ENCODE assay signal across 10 cellular contexts in genomic region chr22:50303515-50303847, GRCh38. TPM values are rescaled to one million over a fixed set of nuclear protein-coding genes. Genes with fewer than 3 reads are reported as not detected.
A peak's percentile ranks its signal among the peaks of the same experiment; 100 is the strongest.
DNase-seq lines count a peak whose midpoint lies in the region; TF ChIP-seq lines count a peak whose summit lies in the region.
"Had no signal": no experiment of that assay in that cellular context is flagged by ENCODE, and none has a peak within 500 bp of the region (broad histone marks: within the 10 kb centered on the region; RNA-seq: fewer than 3 reads in every experiment).

No MANE protein-coding gene starts in this region.

- no peaks in the 10 kb centered on the region for H3K27me3 ChIP-seq in NT2/D1 (ENCODE audit: insufficient read depth, insufficient read length)

- H3K9me3 Mint-ChIP-seq in dendritic cell treated with granulocyte-macrophage colony-stimulating factor and Interleukin-4, amounts not matched to agents 40 ng/mL and 50 ng/mL, for 4 days = no peaks in the 10 kb centered on the region
- H3K9me3 Mint-ChIP-seq in type B pancreatic cell = no peaks in the 10 kb centered on the region

- peaks cover 17% of the 10 kb centered on the region for H3K36me3 ChIP-seq in NT2/D1 (ENCODE audit: insufficient read depth, insufficient read length, low read length)

- peak overlapping the region; percentile 77 for H3K4me3 Mint-ChIP-seq in dendritic cell treated with granulocyte-macrophage colony-stimulating factor and Interleukin-4, amounts not matched to agents 40 ng/mL and 50 ng/mL, for 4 days
- H3K4me3 Mint-ChIP-seq in type B pancreatic cell = peak overlapping the region; percentile 87

- no peaks in the 10 kb centered on the region for H3K9me3 ChIP-seq in NT2/D1 (ENCODE audit: insufficient read depth, low read length)

- DNase-seq in NT2/D1 (ENCODE audit: low read depth, low spot score) (no peak), myocyte (ENCODE audit: low read depth) (peak; percentile 36), type B pancreatic cell (ENCODE audit: extremely low spot score, unreplicated experiment) (no peak), activated gamma-delta T cell (lab: John Stamatoyannopoulos, UW) (no peak)
- no peak for DNase-seq in stimulated activated CD4-positive, alpha-beta T cell treated with anti-CD3 and anti-CD28 coated beads, Interleukin-15, amount 100 ng/mL, for 24 hours
- DNase-seq in activated effector memory CD4-positive, alpha-beta T cell treated with Interleukin-2 at 50 U/mL for 16 hours = no peak
- DNase-seq: central memory CD4-positive, alpha-beta T cell; retina; SW 1271 had no signal

- peaks cover 32% of the 10 kb centered on the region for H3K4me1 ChIP-seq in NT2/D1 (ENCODE audit: insufficient read depth, insufficient read length)

- H3K4me1 Mint-ChIP-seq in dendritic cell treated with granulocyte-macrophage colony-stimulating factor and Interleukin-4, amounts not matched to agents 40 ng/mL and 50 ng/mL, for 4 days (ENCODE audit: low read depth) = peaks cover 69% of the 10 kb centered on the region
- H3K4me1 Mint-ChIP-seq in type B pancreatic cell (ENCODE audit: unreplicated experiment) = peaks cover 20% of the 10 kb centered on the region

- intact Hi-C loops in dendritic cell treated with granulocyte-macrophage colony-stimulating factor and Interleukin-4, amounts not matched to agents 40 ng/mL and 50 ng/mL, for 4 days (cut with micrococcal nuclease) = no loop called here

- no peaks in the 10 kb centered on the region for H3K27me3 Mint-ChIP-seq in dendritic cell treated with granulocyte-macrophage colony-stimulating factor and Interleukin-4, amounts not matched to agents 40 ng/mL and 50 ng/mL, for 4 days
- no peaks in the 10 kb centered on the region for H3K27me3 Mint-ChIP-seq in type B pancreatic cell

- H3K4me3 ChIP-seq in NT2/D1 (ENCODE audit: insufficient read length, low read depth) = no peak overlapping the region

- peaks cover 69% of the 10 kb centered on the region for H3K36me3 Mint-ChIP-seq in dendritic cell treated with granulocyte-macrophage colony-stimulating factor and Interleukin-4, amounts not matched to agents 40 ng/mL and 50 ng/mL, for 4 days (ENCODE audit: low read depth)
- H3K36me3 Mint-ChIP-seq in type B pancreatic cell = peaks cover 4% of the 10 kb centered on the region

- H3K27ac Mint-ChIP-seq in dendritic cell treated with granulocyte-macrophage colony-stimulating factor and Interleukin-4, amounts not matched to agents 40 ng/mL and 50 ng/mL, for 4 days = peak overlapping the region; percentile 89
- peak overlapping the region; percentile 98 for H3K27ac Mint-ChIP-seq in type B pancreatic cell

- no peak for TF ChIP-seq CTCF in type B pancreatic cell (conservative IDR thresholded peaks at IDR 0.05)

- peak overlapping the region; percentile 56 for H3K9ac ChIP-seq in NT2/D1 (ENCODE audit: insufficient read length, low read depth)

RNA-seq across cellular contexts. Expression of gene PLXNB2, which starts 4.0 kb away (rescaled TPM):
- total RNA-seq in myocyte = 112 and 163 TPM in 2 replicates
- polyA plus RNA-seq in myocyte (2012) = 255 TPM
- 352 and 500 TPM in 2 replicates for total RNA-seq in type B pancreatic cell (ENCODE audit: low replicate concordance)

RNA-seq across cellular contexts. Expression of gene DENND6B, which starts 23.3 kb away (rescaled TPM):
- total RNA-seq in myocyte (4.7 TPM in 2 replicates), type B pancreatic cell (ENCODE audit: low replicate concordance) (22.1 and 25.6 TPM in 2 replicates)
- 9.7 TPM for polyA plus RNA-seq in myocyte (2012)

RNA-seq across cellular contexts. Expression of gene MAPK11, which starts 33.3 kb away (rescaled TPM):
- total RNA-seq in myocyte (3.2 and 3.3 TPM in 2 replicates), type B pancreatic cell (ENCODE audit: low replicate concordance) (4.0 and 7.4 TPM in 2 replicates)
- polyA plus RNA-seq in myocyte (2012) = 6.0 TPM

RNA-seq across cellular contexts. Expression of gene PPP6R2, which starts 39.6 kb away (rescaled TPM):
- 65.8 and 74.8 TPM in 2 replicates for total RNA-seq in myocyte
- 39.5 TPM for polyA plus RNA-seq in myocyte (2012)
- 56.4 and 62.8 TPM in 2 replicates for total RNA-seq in type B pancreatic cell (ENCODE audit: low replicate concordance)

RNA-seq across cellular contexts. Expression of gene MAPK12, which starts 42.0 kb away (rescaled TPM):
- total RNA-seq in myocyte (27.9 and 30.0 TPM in 2 replicates), type B pancreatic cell (ENCODE audit: low replicate concordance) (11.4 and 31.3 TPM in 2 replicates)
- polyA plus RNA-seq in myocyte (2012) = 15.1 TPM
